ENCODE assay signal across 20 cellular contexts in the genomic region with DNA sequence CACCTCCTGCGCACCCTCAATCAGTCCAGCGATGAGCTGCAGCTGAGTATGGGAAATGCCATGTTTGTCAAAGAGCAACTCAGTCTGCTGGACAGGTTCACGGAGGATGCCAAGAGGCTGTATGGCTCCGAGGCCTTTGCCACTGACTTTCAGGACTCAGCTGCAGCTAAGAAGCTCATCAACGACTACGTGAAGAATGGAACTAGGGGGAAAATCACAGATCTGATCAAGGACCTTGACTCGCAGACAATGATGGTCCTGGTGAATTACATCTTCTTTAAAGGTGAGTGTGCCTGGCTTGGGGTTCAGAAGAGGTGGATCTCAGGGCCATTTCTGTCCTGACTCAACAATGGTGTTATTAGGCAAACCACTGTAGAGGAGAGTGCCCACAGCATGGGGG. TPM values are rescaled to one million over a fixed set of nuclear protein-coding genes. Genes with fewer than 3 reads are reported as not detected.
DNase-seq lines count a peak whose midpoint lies in the region; ATAC-seq, FAIRE-seq and TF ChIP-seq lines count a peak whose summit lies in the region.
"Had no signal": no experiment of that assay in that cellular context is flagged by ENCODE, and none has a peak within 500 bp of the region (broad histone marks: within the 10 kb centered on the region; RNA-seq: fewer than 3 reads in every experiment).

No MANE protein-coding gene starts in this region.

- CTCF ChIA-PET in Calu3 (lab: Charles Lee), result interaction anchor here (1.1 to 2.2 kb wide), 3 partner anchors 10 to 16 kb away, joined by 3 to 14 read pairs (median 6); no protein-coding TSS in a partner anchor
- CTCF ChIA-PET in HepG2 (lab: Yijun Ruan, JAX; ENCODE audit: low intra/inter-chr PET ratio, low total read pairs), result no interaction called here

- no peak for TF ChIP-seq RAD21 in HepG2 (CRISPR knock-in tag; IDR thresholded peaks at IDR 0.05)

- FAIRE-seq in HepG2 (lab: Jason Lieb, UNC), result no peak
- FAIRE-seq: GM12892, GM19239, H1 had no signal

- H3K27me3 Mint-ChIP-seq in Calu3 (ENCODE audit: unreplicated experiment), result no peaks in the 10 kb centered on the region

- TF ChIP-seq POLR2A in HepG2 (IDR thresholded peaks at IDR 0.05; ENCODE audit: insufficient read depth in 1 of 2, low read depth in 2 of 2, low read length in 2 of 2) (no peak), sigmoid colon (IDR thresholded peaks at IDR 0.05) (no peak)

- peaks cover 25 to 56% of the 10 kb centered on the region in 2 experiments for H3K36me3 ChIP-seq in HepG2 (replicated peaks in 1 of 2; ENCODE audit: control insufficient read depth in 1 of 2, insufficient read depth in 2 of 2, low read length in 2 of 2)
- H3K36me3 ChIP-seq in sigmoid colon, result no peaks in the 10 kb centered on the region
- H3K36me3 ChIP-seq: HAP-1 had no signal

- H2AFZ ChIP-seq in HepG2 (ENCODE audit: low read length), result no peak overlapping the region

- H3K4me1 Mint-ChIP-seq in Calu3 (ENCODE audit: low read depth, unreplicated experiment), result peaks cover 42% of the 10 kb centered on the region
- H3K4me1 Mint-ChIP-seq: CD14-positive monocyte had no signal

- H3K27me3 ChIP-seq in HepG2 (ENCODE audit: control insufficient read depth in 1 of 2, insufficient read depth in 2 of 2, low read length in 2 of 2) (no peaks in the 10 kb centered on the region; a peak in 1 of 5 replicates), sigmoid colon (no peaks in the 10 kb centered on the region)

- POLR2A ChIA-PET in HepG2 (lab: Yijun Ruan, JAX), result interaction anchor here (1.0 to 19.0 kb wide), 7 partner anchors 10 to 93 kb away, joined by 3 to 638 read pairs (median 17); partner anchors contain the start of genes SERPINA4 and SERPINA5

- H3K9me3 ChIP-seq in HepG2 (ENCODE audit: low read length) (peaks cover 17% of the 10 kb centered on the region), sigmoid colon (peaks cover 3 to 23% (median 11%) of the 10 kb centered on the region in 4 donors)
- H3K9me3 ChIP-seq: HAP-1 had no signal

- peaks cover 59% of the 10 kb centered on the region for H3K79me2 ChIP-seq in HepG2 (ENCODE audit: insufficient read depth, low read length)

- H3K27ac ChIP-seq in HepG2 (ENCODE audit: extremely low read length, insufficient read depth, low read length) (no peak overlapping the region), sigmoid colon (no peak overlapping the region)
- H3K27ac ChIP-seq: 22Rv1 had no signal

- peaks cover 50% of the 10 kb centered on the region; the same call in 1 of the 2 replicates for H4K20me1 ChIP-seq in HepG2 (ENCODE audit: insufficient read depth, low read length)

- ATAC-seq in HepG2, result no peak
- no peak for ATAC-seq in GM18873 (IDR thresholded peaks at IDR 0.05; ENCODE audit: low FRiP score, unreplicated experiment)
- ATAC-seq: CD8-positive, alpha-beta T cell had no signal

- intact Hi-C loops in Calu3 (cut with micrococcal nuclease; ENCODE audit: unreplicated experiment), result loop anchor here (10.0 kb wide), 1 partner anchor 180 kb away; no protein-coding TSS in a partner anchor
- intact Hi-C loops in HepG2 (cut with micrococcal nuclease; ENCODE audit: unreplicated experiment), result loop anchor here (5.0 kb wide), 2 partner anchors 33 to 67 kb away; partner anchors contain the start of gene SERPINA5
- intact Hi-C loops in sigmoid colon (cut with DNase I), result no loop called here

- BruUV-seq in Calu3 (replicated peaks; lab: Mats Ljungman, UMichigan) (no TSS peak), HepG2 (replicated peaks; lab: Mats Ljungman, UMichigan) (no TSS peak)

- H3K27ac Mint-ChIP-seq in Calu3 (ENCODE audit: unreplicated experiment), result no peak overlapping the region
- H3K27ac Mint-ChIP-seq: CD8-positive, alpha-beta T cell had no signal

- H3K4me3 Mint-ChIP-seq in Calu3 (ENCODE audit: low read depth, unreplicated experiment), result peak overlapping the region; percentile 77
- H3K4me3 Mint-ChIP-seq: CD14-positive monocyte; CD8-positive, alpha-beta T cell had no signal

- H3K36me3 Mint-ChIP-seq in Calu3 (ENCODE audit: insufficient read depth, unreplicated experiment), result peaks cover 9% of the 10 kb centered on the region
- H3K36me3 Mint-ChIP-seq: CD14-positive monocyte; CD8-positive, alpha-beta T cell had no signal

- in situ Hi-C loops in HepG2 (cut with HindIII; ENCODE audit: extremely low pct_ligation_motif_present, low pct_unique_long_range_greater_than_20kb), result no loop called here

- H3K4me1 ChIP-seq in HepG2 (ENCODE audit: insufficient read depth, low read length) (peaks cover 98% of the 10 kb centered on the region), sigmoid colon (no peaks in the 10 kb centered on the region)
- H3K4me1 ChIP-seq: HAP-1 had no signal

- peak; percentile 10 for DNase-seq in activated effector memory CD4-positive, alpha-beta T cell treated with anti-CD3 and anti-CD28 coated beads, Interleukin-2, amount 50 U/mL, for 16 hours
- DNase-seq in activated effector memory CD4-positive, alpha-beta T cell treated with Interleukin-2 at 50 U/mL for 16 hours, result no peak
- no peak for DNase-seq in Calu3
- DNase-seq in HepG2 (ENCODE audit: low spot score), result no peak
- peak; percentile 36 for DNase-seq in sigmoid colon
- DNase-seq in NCI-H524 treated with DMSO at 0.1 percent for 48 hours (lab: John Stamatoyannopoulos, UW), result no peak
- DNase-seq: CD8-positive, alpha-beta T cell; COR-L47; DND-41; GDM1 had no signal

- peaks cover 6% of the 10 kb centered on the region for H3K9me3 Mint-ChIP-seq in Calu3 (ENCODE audit: low read depth, unreplicated experiment)

- TF ChIP-seq EP300 in HepG2 (IDR thresholded peaks at IDR 0.05; ENCODE audit: low read depth in 2 of 2, low read length in 2 of 2) (no peak), HepG2 (CRISPR knock-in tag; IDR thresholded peaks at IDR 0.05; ENCODE audit: borderline replicate concordance) (no peak), sigmoid colon (IDR thresholded peaks at IDR 0.05) (no peak)

- H3K4me2 ChIP-seq in HepG2 (ENCODE audit: low read depth, low read length), result peak overlapping the region; percentile 97

- H3K4me3 ChIP-seq in HepG2 (replicated peaks in 1 of 3; ENCODE audit: insufficient read depth in 1 of 3, low read depth in 2 of 3, low read length in 3 of 3), result peak overlapping the region; percentile 62 to 69 (median 68)
- H3K4me3 ChIP-seq in sigmoid colon, result no peak overlapping the region
- H3K4me3 ChIP-seq: HAP-1 had no signal

- H3K9ac ChIP-seq in HepG2 (ENCODE audit: insufficient read depth, low read depth, low read length), result peak overlapping the region; percentile 81

- WGBS in HepG2 (ENCODE audit: low lambda C conversion rate), result 89% methylated on average over 7 of the region's 7 CpGs
- WGBS in sigmoid colon, 2 donors, result 94 to 95% methylated on average over 7 of the region's 7 CpGs

- TF ChIP-seq CTCF in Calu3 (IDR thresholded peaks at IDR 0.05; ENCODE audit: unreplicated experiment), result no peak
- TF ChIP-seq CTCF in HepG2 (CRISPR knock-in tag; IDR thresholded peaks at IDR 0.05), result no peak
- no peak for TF ChIP-seq CTCF in sigmoid colon (IDR thresholded peaks at IDR 0.05)

RNA-seq across cellular contexts. Expression of gene SERPINA3, which starts 2.6 kb away (rescaled TPM):
- total RNA-seq in Calu3 (2022), result 1,748 and 2,914 TPM in 2 replicates
- total RNA-seq in HepG2 (2016; rRNA removed; fragmentation: Illumina TruSeq; extraction: Trizol), result 433 and 825 TPM in 2 replicates
- 141 and 152 TPM in 2 replicates for total RNA-seq in HepG2 (2016; cell fraction: cytosol; rRNA removed; fragmentation: Illumina TruSeq; extraction: Trizol; ENCODE audit: low read depth)
- 426 and 840 TPM in 2 replicates for total RNA-seq in HepG2 (2016; cell fraction: insoluble cytoplasmic fraction; rRNA removed; fragmentation: Illumina TruSeq; extraction: Trizol)
- 232 and 248 TPM in 2 replicates for total RNA-seq in HepG2 (2016; cell fraction: membrane; rRNA removed; fragmentation: Illumina TruSeq; extraction: Trizol)
- total RNA-seq in HepG2 (2016; cell fraction: nucleus; rRNA removed; fragmentation: Illumina TruSeq; extraction: Trizol), result 726 and 813 TPM in 2 replicates
- 2,200 and 3,367 TPM in 2 replicates for polyA plus RNA-seq in HepG2 (2011; rRNA removed)
- 3,577 and 4,656 TPM in 2 replicates for polyA plus RNA-seq in HepG2 (2011; cell fraction: cytosol; rRNA removed)
- polyA plus RNA-seq in HepG2 (2011; cell fraction: nucleus; rRNA removed), result 1,545 and 2,325 TPM in 2 replicates
- 306 and 2,041 TPM in 2 replicates for polyA plus RNA-seq in HepG2 (2012)
- 168 and 171 TPM in 2 replicates for polyA plus RNA-seq in HepG2 (2016; cell fraction: cytosol; fragmentation: Illumina TruSeq; extraction: Trizol; ENCODE audit: low read depth)
- 463 and 467 TPM in 2 replicates for polyA plus RNA-seq in HepG2 (2016; cell fraction: insoluble cytoplasmic fraction; fragmentation: Illumina TruSeq; extraction: Trizol; ENCODE audit: low read depth)
- polyA plus RNA-seq in HepG2 (2016; cell fraction: membrane; fragmentation: Illumina TruSeq; extraction: Trizol; ENCODE audit: low read depth), result 216 and 234 TPM in 2 replicates
- polyA plus RNA-seq in HepG2 (2016; cell fraction: nucleus; fragmentation: Illumina TruSeq; extraction: Trizol; ENCODE audit: insufficient read depth, low read depth), result 1,122 and 1,162 TPM in 2 replicates
- polyA minus RNA-seq in HepG2 (2011; rRNA and poly(A)+ RNA removed; ENCODE audit: low replicate concordance), result 0.47 and 1,312 TPM in 2 replicates
- polyA minus RNA-seq in HepG2 (2011; cell fraction: cytosol; rRNA and poly(A)+ RNA removed), result 680 and 1,323 TPM in 2 replicates
- 461 and 851 TPM in 2 replicates for polyA minus RNA-seq in HepG2 (2011; cell fraction: nucleus; rRNA and poly(A)+ RNA removed)
- total RNA-seq in sigmoid colon, result 100 to 1,000 TPM in 1 of 4 donors, 10 to 100 TPM in 3; 80.9 to 233 (median 97.9) TPM
- polyA plus RNA-seq in sigmoid colon, result 10 to 100 TPM in 2 of 3 donors, 1 to 10 TPM in 1; 2.3 to 94.5 (median 59.5) TPM
- total RNA-seq: CD8-positive, alpha-beta T cell; H1; HT1080 had no signal
- polyA plus RNA-seq: CD14-positive monocyte, H1 had no signal

RNA-seq across cellular contexts. Expression of gene SERPINA5, which starts 33.6 kb away (rescaled TPM):
- total RNA-seq in Calu3 (2022) (20.7 and 21.6 TPM in 2 replicates), HepG2 (2016; rRNA removed; fragmentation: Illumina TruSeq; extraction: Trizol) (237 and 498 TPM in 2 replicates), sigmoid colon (1 to 10 TPM; 1.4 to 9.3 (median 3.3) TPM)
- 71.6 and 82.2 TPM in 2 replicates for total RNA-seq in HepG2 (2016; cell fraction: cytosol; rRNA removed; fragmentation: Illumina TruSeq; extraction: Trizol; ENCODE audit: low read depth)
- 219 and 507 TPM in 2 replicates for total RNA-seq in HepG2 (2016; cell fraction: insoluble cytoplasmic fraction; rRNA removed; fragmentation: Illumina TruSeq; extraction: Trizol)
- total RNA-seq in HepG2 (2016; cell fraction: membrane; rRNA removed; fragmentation: Illumina TruSeq; extraction: Trizol), result 187 and 205 TPM in 2 replicates
- total RNA-seq in HepG2 (2016; cell fraction: nucleus; rRNA removed; fragmentation: Illumina TruSeq; extraction: Trizol), result 372 and 429 TPM in 2 replicates
- polyA plus RNA-seq in HepG2 (2011; rRNA removed) (449 and 569 TPM in 2 replicates), sigmoid colon (1 to 10 TPM in 1 of 3 donors, under 1 TPM in 1, not detected in 1; 0.69 to 4.5 TPM)
- 331 and 435 TPM in 2 replicates for polyA plus RNA-seq in HepG2 (2011; cell fraction: cytosol; rRNA removed)
- polyA plus RNA-seq in HepG2 (2011; cell fraction: nucleus; rRNA removed), result 165 and 220 TPM in 2 replicates
- 423 and 569 TPM in 2 replicates for polyA plus RNA-seq in HepG2 (2012)
- 81.2 and 88.3 TPM in 2 replicates for polyA plus RNA-seq in HepG2 (2016; cell fraction: cytosol; fragmentation: Illumina TruSeq; extraction: Trizol; ENCODE audit: low read depth)
- polyA plus RNA-seq in HepG2 (2016; cell fraction: insoluble cytoplasmic fraction; fragmentation: Illumina TruSeq; extraction: Trizol; ENCODE audit: low read depth), result 241 and 254 TPM in 2 replicates
- 159 and 171 TPM in 2 replicates for polyA plus RNA-seq in HepG2 (2016; cell fraction: membrane; fragmentation: Illumina TruSeq; extraction: Trizol; ENCODE audit: low read depth)
- polyA plus RNA-seq in HepG2 (2016; cell fraction: nucleus; fragmentation: Illumina TruSeq; extraction: Trizol; ENCODE audit: insufficient read depth, low read depth), result 573 and 590 TPM in 2 replicates
- polyA minus RNA-seq in HepG2 (2011; rRNA and poly(A)+ RNA removed; ENCODE audit: low replicate concordance), result 0.30 and 414 TPM in 2 replicates
- polyA minus RNA-seq in HepG2 (2011; cell fraction: cytosol; rRNA and poly(A)+ RNA removed), result 176 and 231 TPM in 2 replicates
- 87.0 and 105 TPM in 2 replicates for polyA minus RNA-seq in HepG2 (2011; cell fraction: nucleus; rRNA and poly(A)+ RNA removed)
- total RNA-seq: A673; CD8-positive, alpha-beta T cell; HT1080 had no signal
- polyA plus RNA-seq: CD14-positive monocyte had no signal

RNA-seq across cellular contexts. Expression of gene SERPINA4, which starts 53.6 kb away (rescaled TPM):
- total RNA-seq in Calu3 (2022), result 9.8 and 17.3 TPM in 2 replicates
- total RNA-seq in HepG2 (2016; rRNA removed; fragmentation: Illumina TruSeq; extraction: Trizol), result 17.2 and 39.1 TPM in 2 replicates
- total RNA-seq in HepG2 (2016; cell fraction: cytosol; rRNA removed; fragmentation: Illumina TruSeq; extraction: Trizol; ENCODE audit: low read depth), result 5.1 and 5.2 TPM in 2 replicates
- total RNA-seq in HepG2 (2016; cell fraction: insoluble cytoplasmic fraction; rRNA removed; fragmentation: Illumina TruSeq; extraction: Trizol), result 18.0 and 38.7 TPM in 2 replicates
- 9.0 and 10.8 TPM in 2 replicates for total RNA-seq in HepG2 (2016; cell fraction: membrane; rRNA removed; fragmentation: Illumina TruSeq; extraction: Trizol)
- 31.1 and 34.0 TPM in 2 replicates for total RNA-seq in HepG2 (2016; cell fraction: nucleus; rRNA removed; fragmentation: Illumina TruSeq; extraction: Trizol)
- polyA plus RNA-seq in HepG2 (2011; rRNA removed), result 57.8 and 82.7 TPM in 2 replicates
- 51.9 and 68.1 TPM in 2 replicates for polyA plus RNA-seq in HepG2 (2011; cell fraction: cytosol; rRNA removed)
- polyA plus RNA-seq in HepG2 (2011; cell fraction: nucleus; rRNA removed), result 26.7 and 38.8 TPM in 2 replicates
- polyA plus RNA-seq in HepG2 (2012), result 39.8 and 51.8 TPM in 2 replicates
- polyA plus RNA-seq in HepG2 (2016; cell fraction: cytosol; fragmentation: Illumina TruSeq; extraction: Trizol; ENCODE audit: low read depth), result 4.5 and 5.5 TPM in 2 replicates
- polyA plus RNA-seq in HepG2 (2016; cell fraction: insoluble cytoplasmic fraction; fragmentation: Illumina TruSeq; extraction: Trizol; ENCODE audit: low read depth), result 17.2 and 17.4 TPM in 2 replicates
- polyA plus RNA-seq in HepG2 (2016; cell fraction: membrane; fragmentation: Illumina TruSeq; extraction: Trizol; ENCODE audit: low read depth), result 7.7 and 8.0 TPM in 2 replicates
- polyA plus RNA-seq in HepG2 (2016; cell fraction: nucleus; fragmentation: Illumina TruSeq; extraction: Trizol; ENCODE audit: insufficient read depth, low read depth), result 48.5 and 50.8 TPM in 2 replicates
- polyA minus RNA-seq in HepG2 (2011; rRNA and poly(A)+ RNA removed; ENCODE audit: low replicate concordance), result 48.7 TPM in 1 of 2 replicates, not detected in the other
- 12.7 and 23.3 TPM in 2 replicates for polyA minus RNA-seq in HepG2 (2011; cell fraction: cytosol; rRNA and poly(A)+ RNA removed)
- polyA minus RNA-seq in HepG2 (2011; cell fraction: nucleus; rRNA and poly(A)+ RNA removed), result 13.5 and 19.5 TPM in 2 replicates
- not detected for total RNA-seq in sigmoid colon
- polyA plus RNA-seq in sigmoid colon, result not detected
- total RNA-seq: A673; CD8-positive, alpha-beta T cell; H1; HT1080 had no signal
- polyA plus RNA-seq: BJ, CD14-positive monocyte, H1 had no signal

Comparison
In these comparisons a context has a peak if more than half of its experiments do, and no peak if none do; other contexts are left out.
1. DNase-seq: peak in activated effector memory CD4-positive, alpha-beta T cell treated with anti-CD3 and anti-CD28 coated beads, Interleukin-2, amount 50 U/mL, for 16 hours (single experiment) and sigmoid colon (single experiment); none in activated effector memory CD4-positive, alpha-beta T cell treated with Interleukin-2 at 50 U/mL for 16 hours (single experiment), Calu3 (single experiment), HepG2 (single experiment) and NCI-H524 treated with DMSO at 0.1 percent for 48 hours (single experiment).
2. H3K4me3 ChIP-seq: peak in HepG2 (3 of 3); none in sigmoid colon (0 of 4).
3. RNA of gene SERPINA4, which starts 53.6 kb away (total RNA-seq): 5.1 to 39.1 TPM in HepG2 and 9.8 to 17.3 TPM in Calu3; not detected in sigmoid colon; every median in the first group is over 4 times any median in the second.